ENCODE assay signal across 11 cellular contexts in genomic region chr10:11448545-11449244, GRCh38.
A peak's percentile ranks its signal among the peaks of the same experiment; 100 is the strongest.
DNase-seq lines count a peak whose midpoint lies in the region; ATAC-seq and TF ChIP-seq lines count a peak whose summit lies in the region.
"Had no signal": no experiment of that assay in that cellular context is flagged by ENCODE, and none has a peak within 500 bp of the region (broad histone marks: within the 10 kb centered on the region; RNA-seq: fewer than 3 reads in every experiment).

No MANE protein-coding gene starts in this region.

- peak; percentile 60 for DNase-seq in GM13976 (ENCODE audit: low spot score)
- no peak for DNase-seq in activated naive CD4-positive, alpha-beta T cell treated with Interleukin-2 at 50 U/mL for 16 hours
- DNase-seq in nephron progenitor cell: no peak
- DNase-seq in NCI-H82 (lab: John Stamatoyannopoulos, UW): no peak
- DNase-seq: Calu3 had no signal

- no peaks in the 10 kb centered on the region for H3K9me3 Mint-ChIP-seq in nephron progenitor cell
- H3K9me3 Mint-ChIP-seq: nephron had no signal

- no peak for TF ChIP-seq CTCF in GM13976 (IDR thresholded peaks at IDR 0.05; ENCODE audit: borderline replicate concordance, control extremely low read depth, extremely low read depth, insufficient read depth, missing control alignments)
- TF ChIP-seq CTCF in SU-DHL-6 (IDR thresholded peaks at IDR 0.05; ENCODE audit: insufficient read depth, low read length, poor library complexity, severe bottlenecking): no peak
- no peak for TF ChIP-seq CTCF in nephron progenitor cell (IDR thresholded peaks at IDR 0.05)

- H3K36me3 Mint-ChIP-seq in nephron progenitor cell (ENCODE audit: low read depth): no peaks in the 10 kb centered on the region

- no peak overlapping the region for H3K4me3 Mint-ChIP-seq in nephron progenitor cell
- H3K4me3 Mint-ChIP-seq: nephron had no signal

- peak overlapping the region; percentile 18 for H2AFZ ChIP-seq in SU-DHL-6 (ENCODE audit: low read depth, low read length, severe bottlenecking)

- in situ Hi-C loops in GM13976 (cut with MboI; ENCODE audit: low sequenced_read_pairs, unreplicated experiment): no loop called here

- peaks cover 33% of the 10 kb centered on the region for H3K27me3 Mint-ChIP-seq in nephron progenitor cell (ENCODE audit: low read depth, poor library complexity)

- H4K20me1 ChIP-seq in SU-DHL-6 (ENCODE audit: low read depth, low read length): no peaks in the 10 kb centered on the region

- peak overlapping the region; percentile 23 for H3K4me3 ChIP-seq in SU-DHL-6 (ENCODE audit: insufficient read depth, low read length, poor library complexity, severe bottlenecking)
- H3K4me3 ChIP-seq: gastroesophageal sphincter had no signal

- 0 out of 2 replicates have a peak, but pooled peaks cover 7% of the 10 kb centered on the region for H3F3A ChIP-seq in SU-DHL-6 (ENCODE audit: insufficient read depth)

- H3K27ac Mint-ChIP-seq in nephron progenitor cell: no peak overlapping the region

- no peaks in the 10 kb centered on the region for H3K9me2 ChIP-seq in SU-DHL-6 (replicated peaks; ENCODE audit: insufficient read depth, low read length)

- H3K4me2 ChIP-seq in SU-DHL-6 (ENCODE audit: low read depth, low read length, poor library complexity, severe bottlenecking): peak overlapping the region; percentile 60

- no peaks in the 10 kb centered on the region for H3K9me3 ChIP-seq in SU-DHL-6 (ENCODE audit: insufficient read depth, low read length)
- H3K9me3 ChIP-seq: gastroesophageal sphincter had no signal

- H3K9ac ChIP-seq in SU-DHL-6 (ENCODE audit: low read length): peak overlapping the region; percentile 15; the same call in 1 of the 2 replicates

- H3K27me3 ChIP-seq in SU-DHL-6 (ENCODE audit: low read length): no peaks in the 10 kb centered on the region

- peaks cover 15% of the 10 kb centered on the region for H3K4me1 Mint-ChIP-seq in nephron progenitor cell

- no peaks in the 10 kb centered on the region for H3K36me3 ChIP-seq in SU-DHL-6 (ENCODE audit: low read length)
- H3K36me3 ChIP-seq: gastroesophageal sphincter had no signal

- H3K79me2 ChIP-seq in SU-DHL-6 (ENCODE audit: insufficient read depth, low read length): no peaks in the 10 kb centered on the region

- H3K27ac ChIP-seq in SU-DHL-6 (ENCODE audit: low read depth, low read length): peak overlapping the region; percentile 38
- H3K27ac ChIP-seq: gastroesophageal sphincter had no signal

- ATAC-seq in GM19438 (IDR thresholded peaks at IDR 0.05; ENCODE audit: low read depth, unreplicated experiment) (peak; percentile 89), HG03025 (IDR thresholded peaks at IDR 0.05; ENCODE audit: low FRiP score, unreplicated experiment) (peak; percentile 80)
- ATAC-seq in activated CD4-positive, CD25-positive, alpha-beta regulatory T cell treated with anti-CD3 and anti-CD28 coated beads, Interleukin-2, amount 50 U/mL, for 24 hours: no peak
- ATAC-seq: gastroesophageal sphincter had no signal

Comparison
In these comparisons a context has a peak if more than half of its experiments do, and no peak if none do; other contexts are left out.
1. ATAC-seq: peak in GM19438 (single experiment) and HG03025 (single experiment); none in activated CD4-positive, CD25-positive, alpha-beta regulatory T cell treated with anti-CD3 and anti-CD28 coated beads, Interleukin-2, amount 50 U/mL, for 24 hours (0 of 2).